25 cellular contexts compared by ENCODE assay signal in genomic region chr22:48778308-48779195, GRCh38.
"Had no signal": no experiment of that assay in that cellular context is flagged by ENCODE, and none has a peak within 500 bp of the region (broad histone marks: within the 10 kb centered on the region; RNA-seq: fewer than 3 reads in every experiment).

No MANE protein-coding gene starts in this region.

- H3K4me3 Mint-ChIP-seq: activated CD4-positive, alpha-beta T cell treated with anti-CD3 and anti-CD28 coated beads for 36 hours; activated naive CD4-positive, alpha-beta T cell treated with anti-CD3 and anti-CD28 coated beads, Interleukin-2, amount 10 ng/mL, durations not matched to agents 7 days and 5 days; activated naive CD8-positive, alpha-beta T cell treated with anti-CD3 and anti-CD28 coated beads, Interleukin-2, amount 10 ng/mL, durations not matched to agents 7 days and 5 days; brain; nephron; stimulated activated naive B cell treated with anti-CD40 and anti-IgM and Interleukin-4, amounts not matched to agents 10 μg/mL and 1 μg/mL and 100 μg/mL, for 72 hours had no signal

- ATAC-seq: activated CD4-positive, alpha-beta T cell treated with anti-CD3 and anti-CD28 coated beads for 36 hours; heart right ventricle; left lobe of liver; pancreas; psoas muscle; stimulated activated naive B cell treated with anti-CD40 and anti-IgM and Interleukin-4, amounts not matched to agents 10 μg/mL and 1 μg/mL and 100 μg/mL, for 72 hours; upper lobe of right lung had no signal

- H3K27me3 Mint-ChIP-seq: activated naive CD4-positive, alpha-beta T cell treated with anti-CD3 and anti-CD28 coated beads, Interleukin-2, amount 10 ng/mL, durations not matched to agents 7 days and 5 days had no signal

- H3K27me3 ChIP-seq: ascending aorta, cardiac muscle cell, thyroid gland, upper lobe of right lung had no signal

- H3K4me3 ChIP-seq: ascending aorta, cardiac muscle cell, esophagus squamous epithelium, heart right ventricle, pancreas, psoas muscle, SK-N-MC, stomach, thyroid gland, upper lobe of right lung had no signal

- H3K9me3 ChIP-seq: pancreas, thyroid gland had no signal

- H3K27ac ChIP-seq: ascending aorta, cardiac muscle cell, esophagus squamous epithelium, heart right ventricle, pancreas, psoas muscle, SK-N-MC, stomach, thyroid gland, upper lobe of right lung had no signal

- H3K27ac Mint-ChIP-seq: activated CD4-positive, alpha-beta T cell treated with anti-CD3 and anti-CD28 coated beads for 36 hours; activated naive CD4-positive, alpha-beta T cell treated with anti-CD3 and anti-CD28 coated beads, Interleukin-2, amount 10 ng/mL, durations not matched to agents 7 days and 5 days; activated naive CD8-positive, alpha-beta T cell treated with anti-CD3 and anti-CD28 coated beads, Interleukin-2, amount 10 ng/mL, durations not matched to agents 7 days and 5 days; brain; nephron; stimulated activated naive B cell treated with anti-CD40 and anti-IgM and Interleukin-4, amounts not matched to agents 10 μg/mL and 1 μg/mL and 100 μg/mL, for 72 hours had no signal

- DNase-seq: activated CD4-positive, alpha-beta T cell treated with anti-CD3 and anti-CD28 coated beads for 36 hours; activated CD4-positive, CD25-positive, alpha-beta regulatory T cell; activated naive CD4-positive, alpha-beta T cell treated with anti-CD3 and anti-CD28 coated beads, Interleukin-2, amount 10 ng/mL, durations not matched to agents 7 days and 5 days; activated naive CD8-positive, alpha-beta T cell treated with anti-CD3 and anti-CD28 coated beads, Interleukin-2, amount 10 ng/mL, durations not matched to agents 7 days and 5 days; activated T-cell treated with anti-CD3 and anti-CD28 coated beads, Interleukin-2, amount 50 U/mL, for 48 hours; cortex of kidney; esophagus squamous epithelium; foreskin melanocyte; heart right ventricle; kidney glomerular epithelial cell; mammary epithelial cell; pancreas; psoas muscle; stimulated activated CD4-positive, alpha-beta T cell treated with anti-CD3 and anti-CD28 coated beads, Interleukin-15, amount 100 ng/mL, for 24 hours; stimulated activated CD4-positive, alpha-beta T cell treated with anti-CD3 and anti-CD28 coated beads, Interleukin-2, amount 100 ng/mL, for 24 hours; stimulated activated naive B cell treated with anti-CD40 and anti-IgM and Interleukin-4, amounts not matched to agents 10 μg/mL and 1 μg/mL and 100 μg/mL, for 72 hours; stomach; thyroid gland; upper lobe of right lung had no signal

- H3K36me3 Mint-ChIP-seq: activated naive CD4-positive, alpha-beta T cell treated with anti-CD3 and anti-CD28 coated beads, Interleukin-2, amount 10 ng/mL, durations not matched to agents 7 days and 5 days; activated naive CD8-positive, alpha-beta T cell treated with anti-CD3 and anti-CD28 coated beads, Interleukin-2, amount 10 ng/mL, durations not matched to agents 7 days and 5 days had no signal

- H3K4me1 ChIP-seq: ascending aorta, esophagus squamous epithelium, heart right ventricle, pancreas, psoas muscle, stomach, thyroid gland, upper lobe of right lung had no signal

- H3K36me3 ChIP-seq: ascending aorta, cardiac muscle cell, esophagus squamous epithelium, heart right ventricle, pancreas, stomach, thyroid gland, upper lobe of right lung had no signal

- H3K4me1 Mint-ChIP-seq: activated CD4-positive, alpha-beta T cell treated with anti-CD3 and anti-CD28 coated beads for 36 hours; activated naive CD4-positive, alpha-beta T cell treated with anti-CD3 and anti-CD28 coated beads, Interleukin-2, amount 10 ng/mL, durations not matched to agents 7 days and 5 days; activated naive CD8-positive, alpha-beta T cell treated with anti-CD3 and anti-CD28 coated beads, Interleukin-2, amount 10 ng/mL, durations not matched to agents 7 days and 5 days; nephron; stimulated activated naive B cell treated with anti-CD40 and anti-IgM and Interleukin-4, amounts not matched to agents 10 μg/mL and 1 μg/mL and 100 μg/mL, for 72 hours had no signal
